19 cellular contexts compared by ENCODE assay signal in the genomic region with DNA sequence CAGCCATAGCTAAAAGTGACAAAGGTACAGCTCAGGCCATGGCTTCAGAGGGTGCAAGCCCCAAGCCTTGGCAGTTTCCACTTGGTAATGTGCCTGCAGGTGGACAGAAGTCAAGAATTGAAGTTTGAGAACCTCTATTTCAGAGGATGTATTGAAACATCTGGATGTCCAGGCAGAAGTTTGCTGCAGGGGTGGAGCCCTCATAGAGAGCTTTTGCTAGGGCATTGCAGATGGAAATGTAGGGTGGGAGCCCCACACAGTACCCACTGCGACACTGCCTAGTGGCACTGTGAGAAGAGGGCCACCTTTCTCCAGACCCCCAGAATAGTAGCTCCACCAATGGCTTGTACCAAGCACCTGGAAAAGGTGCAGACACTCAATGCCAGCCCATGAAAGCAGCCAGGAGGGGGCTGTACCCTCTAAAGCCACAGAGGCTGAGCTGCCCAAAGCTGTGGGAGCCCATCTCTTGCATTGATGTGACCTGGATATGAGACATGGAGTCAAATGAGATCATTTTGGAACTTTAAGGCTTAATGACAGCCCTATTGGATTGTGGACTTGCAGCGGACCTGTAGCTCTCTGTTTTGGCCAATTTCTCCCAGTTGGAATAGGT.
DNase-seq lines count a peak whose midpoint lies in the region; ATAC-seq, FAIRE-seq and TF ChIP-seq lines count a peak whose summit lies in the region.
"Had no signal": no experiment of that assay in that cellular context is flagged by ENCODE, and none has a peak within 500 bp of the region (broad histone marks: within the 10 kb centered on the region; RNA-seq: fewer than 3 reads in every experiment).

No MANE protein-coding gene starts in this region.

- H3K27ac ChIP-seq in BLaER1 (no peak overlapping the region), GM23338 (ENCODE audit: low read depth) (no peak overlapping the region), OCI-LY7 (ENCODE audit: low read depth, low read length, poor library complexity, severe bottlenecking) (no peak overlapping the region), K562 (ENCODE audit: extremely low read depth, low read depth, low read length) (no peak overlapping the region)
- H3K27ac ChIP-seq: KMS-11 had no signal

- H3K36me3 ChIP-seq in BLaER1 (no peaks in the 10 kb centered on the region), GM23338 (ENCODE audit: insufficient read depth) (peaks cover 3% of the 10 kb centered on the region; the same call in 1 of the 2 replicates), OCI-LY7 (ENCODE audit: insufficient read depth, low read length) (no peaks in the 10 kb centered on the region), K562 (ENCODE audit: control insufficient read depth, insufficient read depth, low read length) (no peaks in the 10 kb centered on the region)

- H3K27ac Mint-ChIP-seq in GM23338, result no peak overlapping the region
- H3K27ac Mint-ChIP-seq: B cell; CD8-positive, alpha-beta memory T cell; H9 had no signal

- TF ChIP-seq POLR2A in K562 (conservative IDR thresholded peaks at IDR 0.05), result no peak

- CTCF ChIA-PET in OCI-LY7 (lab: Charles Lee; ENCODE audit: unreplicated experiment), result no interaction called here
- CTCF ChIA-PET in K562 (lab: Yijun Ruan, JAX; ENCODE audit: low intra/inter-chr PET ratio), result no interaction called here

- H3K9me2 ChIP-seq in GM23338 (ENCODE audit: insufficient read depth) (no peaks in the 10 kb centered on the region), OCI-LY7 (ENCODE audit: insufficient read depth, low read length) (no peaks in the 10 kb centered on the region)

- no peaks in the 10 kb centered on the region for H3K4me1 ChIP-seq in BLaER1
- H3K4me1 ChIP-seq in GM23338 (ENCODE audit: insufficient read depth), result no peaks in the 10 kb centered on the region
- no peaks in the 10 kb centered on the region for H3K4me1 ChIP-seq in OCI-LY7 (ENCODE audit: insufficient read depth, low read length, poor library complexity, severe bottlenecking)
- H3K4me1 ChIP-seq in K562 (replicated peaks in 1 of 2; ENCODE audit: control insufficient read depth in 2 of 2, insufficient read depth in 2 of 2, low read length in 2 of 2), result no peaks in the 10 kb centered on the region
- H3K4me1 ChIP-seq: Caco-2 had no signal

- no peak for TF ChIP-seq CTCF in GM23338 (conservative IDR thresholded peaks at IDR 0.05; ENCODE audit: low read depth in 2 of 2)
- no peak for TF ChIP-seq CTCF in OCI-LY7 (conservative IDR thresholded peaks at IDR 0.05; ENCODE audit: low read length)
- no peak for TF ChIP-seq CTCF in K562 (IDR thresholded peaks at IDR 0.05 in 2 of 3, conservative IDR thresholded peaks at IDR 0.05 in 1 of 3; ENCODE audit: insufficient read depth in 2 of 3, low read depth in 1 of 3, low read length in 3 of 3)

- H3K4me1 Mint-ChIP-seq in GM23338, result no peaks in the 10 kb centered on the region
- H3K4me1 Mint-ChIP-seq: B cell; CD4-positive, CD25-positive, alpha-beta regulatory T cell; CD8-positive, alpha-beta memory T cell; H9 had no signal

- POLR2A ChIA-PET in OCI-LY7 (lab: Charles Lee) (interaction anchor here (0.6 kb wide), 1 partner anchor 406 kb away, joined by 3 read pairs; no protein-coding TSS in a partner anchor), K562 (lab: Yijun Ruan, JAX) (no interaction called here)

- no peak overlapping the region for H3K4me3 Mint-ChIP-seq in GM23338
- H3K4me3 Mint-ChIP-seq: B cell; CD4-positive, CD25-positive, alpha-beta regulatory T cell; CD8-positive, alpha-beta memory T cell; H9 had no signal

- no peaks in the 10 kb centered on the region for H3K9me1 ChIP-seq in K562 (ENCODE audit: control insufficient read depth, insufficient read depth, low read length)

- H3K9me3 ChIP-seq in BLaER1 (peaks cover 33% of the 10 kb centered on the region), OCI-LY7 (ENCODE audit: low read length) (peaks cover 6% of the 10 kb centered on the region; the same call in 1 of the 2 replicates), K562 (replicated peaks; ENCODE audit: control insufficient read depth, insufficient read depth, low read depth, low read length) (no peaks in the 10 kb centered on the region)

- TF ChIP-seq EP300 in K562 (IDR thresholded peaks at IDR 0.05; ENCODE audit: low read length), result no peak

- H4K20me1 ChIP-seq in BLaER1, result no peaks in the 10 kb centered on the region
- no peaks in the 10 kb centered on the region for H4K20me1 ChIP-seq in GM23338 (replicated peaks; ENCODE audit: insufficient read depth)
- H4K20me1 ChIP-seq in OCI-LY7 (ENCODE audit: insufficient read depth, low read length), result no peaks in the 10 kb centered on the region
- H4K20me1 ChIP-seq in K562 (replicated peaks; ENCODE audit: control insufficient read depth, insufficient read depth, low read length), result no peaks in the 10 kb centered on the region

- peaks cover 54% of the 10 kb centered on the region for H3K9me3 Mint-ChIP-seq in GM23338

- DNase-seq in GM23338 (ENCODE audit: low spot score), result peak; percentile 6
- DNase-seq in OCI-LY7 (ENCODE audit: low spot score), result peak; percentile 18
- peak in 1 of 4 experiments; percentile 1 for DNase-seq in K562 (ENCODE audit: extremely low read depth in 1 of 4, low spot score in 3 of 4)
- no peak for DNase-seq in midbrain (lab: John Stamatoyannopoulos, UW)
- DNase-seq in GM03348 (ENCODE audit: low spot score), result no peak
- DNase-seq: C1 segment of cervical spinal cord; Caco-2; CD4-positive, CD25-positive, alpha-beta regulatory T cell; CD8-positive, alpha-beta memory T cell; H9 had no signal

- H3K4me3 ChIP-seq in BLaER1 (0 out of 2 replicates have a peak overlapping the region, but pooled peaks have one; percentile 0), GM23338 (no peak overlapping the region), OCI-LY7 (ENCODE audit: low read depth, low read length, poor library complexity, severe bottlenecking) (no peak overlapping the region), K562 (no peak overlapping the region)

- intact Hi-C loops in OCI-LY7 (cut with micrococcal nuclease; ENCODE audit: unreplicated experiment) (no loop called here), K562 (cut with micrococcal nuclease) (no loop called here)

- TF ChIP-seq RAD21 in K562 (CRISPR knock-in tag; conservative IDR thresholded peaks at IDR 0.05 in 1 of 2, IDR thresholded peaks at IDR 0.05 in 1 of 2), result no peak

- H3K27me3 ChIP-seq in BLaER1 (no peaks in the 10 kb centered on the region), GM23338 (ENCODE audit: insufficient read depth) (no peaks in the 10 kb centered on the region), K562 (ENCODE audit: control insufficient read depth in 2 of 2, insufficient read depth in 2 of 2, low read length in 2 of 2) (no peaks in the 10 kb centered on the region)

- H3K4me2 ChIP-seq in BLaER1 (no peak overlapping the region), GM23338 (no peak overlapping the region), OCI-LY7 (ENCODE audit: low read length) (no peak overlapping the region), K562 (ENCODE audit: insufficient read depth, low read length) (no peak overlapping the region)
- H3K4me2 ChIP-seq: KMS-11 had no signal

- no peaks in the 10 kb centered on the region for H3F3A ChIP-seq in GM23338 (replicated peaks; ENCODE audit: low read depth)

- H3K79me2 ChIP-seq in GM23338 (replicated peaks; ENCODE audit: insufficient read depth) (no peaks in the 10 kb centered on the region), OCI-LY7 (ENCODE audit: insufficient read depth, low read depth, low read length) (no peaks in the 10 kb centered on the region), K562 (ENCODE audit: control insufficient read depth, insufficient read depth, low read length) (no peaks in the 10 kb centered on the region)

- no peak overlapping the region for H2AFZ ChIP-seq in GM23338
- no peak overlapping the region for H2AFZ ChIP-seq in OCI-LY7 (ENCODE audit: low read length)
- H2AFZ ChIP-seq in K562 (ENCODE audit: low read depth, low read length), result no peak overlapping the region

- FAIRE-seq in K562 (lab: Jason Lieb, UNC), result no peak
- FAIRE-seq: D721Med, G401.6, GM12892, GM18507, H1 had no signal

- no peak overlapping the region for H3K9ac ChIP-seq in BLaER1
- no peak overlapping the region for H3K9ac ChIP-seq in K562 (ENCODE audit: insufficient read depth in 1 of 2, low read depth in 2 of 2, low read length in 2 of 2)
- H3K9ac ChIP-seq: KMS-11 had no signal

- in situ Hi-C loops in K562 (cut with MboI), result no loop called here

- ATAC-seq in GM23338 (no peak), K562 (no peak), GM18861 (IDR thresholded peaks at IDR 0.05; ENCODE audit: unreplicated experiment) (no peak)

- peaks cover 37% of the 10 kb centered on the region for H3K36me3 Mint-ChIP-seq in GM23338 (ENCODE audit: low read depth)
- H3K36me3 Mint-ChIP-seq: CD4-positive, CD25-positive, alpha-beta regulatory T cell had no signal

- H3K27me3 Mint-ChIP-seq in GM23338 (ENCODE audit: insufficient read depth, low read depth, poor library complexity), result peaks cover 2% of the 10 kb centered on the region
- H3K27me3 Mint-ChIP-seq: B cell; CD4-positive, CD25-positive, alpha-beta regulatory T cell; CD8-positive, alpha-beta memory T cell had no signal

- WGBS in K562 (ENCODE audit: insufficient coverage, low coverage, missing lambda C conversion rate), result 0% methylated on average over 2 of the region's 2 CpGs

- BruUV-seq in OCI-LY7 (replicated peaks; lab: Mats Ljungman, UMichigan) (no TSS peak), K562 (replicated peaks; lab: Mats Ljungman, UMichigan) (no TSS peak)

TF ChIP-seq in K562, 482 proteins besides CTCF, POLR2A, EP300 and RAD21:
- TF ChIP-seq CBX5 (IDR thresholded peaks at IDR 0.05; ENCODE audit: borderline replicate concordance, low read depth), result peak; percentile 52; the same call in 1 of the 2 replicates
- TF ChIP-seq CXXC5 (CRISPR knock-in tag; IDR thresholded peaks at IDR 0.05), result no peak
- no peak for TF ChIP-seq EWSR1 (IDR thresholded peaks at IDR 0.05; ENCODE audit: borderline replicate concordance, low read depth, partially characterized antibody)
- TF ChIP-seq ZFP36 (IDR thresholded peaks at IDR 0.05; ENCODE audit: low read depth, low read length, partially characterized antibody), result peak; percentile 33

Comparison
In these comparisons a context has a peak if more than half of its experiments do, and no peak if none do; other contexts are left out.
1. DNase-seq: peak in GM23338 (single experiment) and OCI-LY7 (single experiment); none in midbrain (single experiment) and GM03348 (single experiment).